Comparison of ENCODE assay signal across 15 cellular contexts in the genomic region with DNA sequence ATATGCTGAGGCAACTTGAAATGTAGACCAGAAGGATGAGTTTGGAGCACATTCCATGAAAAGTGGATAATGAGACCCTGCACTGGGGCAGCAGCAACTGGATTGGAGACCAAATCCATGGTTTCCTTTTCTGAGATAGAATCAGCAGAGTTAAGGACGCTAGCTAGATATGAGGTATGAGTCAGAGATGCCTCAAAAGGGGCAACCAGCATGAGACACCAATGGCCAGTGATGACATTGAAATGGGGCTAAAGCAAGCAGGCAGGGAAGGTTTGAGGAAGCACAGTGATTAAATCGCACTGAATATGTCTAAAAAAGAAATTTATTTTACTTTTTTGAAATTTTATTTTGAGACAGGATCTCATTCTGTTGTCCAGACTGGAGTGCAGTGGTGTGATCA.
"Had no signal": no experiment of that assay in that cellular context is flagged by ENCODE, and none has a peak within 500 bp of the region (broad histone marks: within the 10 kb centered on the region; RNA-seq: fewer than 3 reads in every experiment).

No MANE protein-coding gene starts in this region.

- H3K4me1 ChIP-seq: spleen, tibial artery had no signal

- FAIRE-seq: endometrium, TTC549 had no signal

- H3K27me3 ChIP-seq: spleen, tibial artery had no signal

- H3K9me3 ChIP-seq: spleen, tibial artery had no signal

- ATAC-seq: esophagus mucosa; sciatic nerve; stimulated activated memory B cell treated with anti-CD40 and anti-IgM and Interleukin-4, amounts not matched to agents 10 μg/mL and 1 μg/mL and 100 μg/mL, for 72 hours; T-helper 17 cell had no signal

- DNase-seq: activated CD4-positive, alpha-beta T cell treated with anti-CD3 and anti-CD28 coated beads, Interleukin-2, amount 50 U/mL, for 1 hour; activated effector memory CD4-positive, alpha-beta T cell treated with Interleukin-2 at 50 U/mL for 16 hours; activated T-cell treated with anti-CD3 and anti-CD28 coated beads, Interleukin-2, amount 50 U/mL, for 1 hour; amniotic stem cell; immature natural killer cell; nephron progenitor cell; spleen; stimulated activated CD4-positive, alpha-beta T cell treated with anti-CD3 and anti-CD28 coated beads, Interleukin-1b, Interleukin-23, amount 100 ng/mL, for 48 hours; T-helper 17 cell; tibial artery had no signal

- H3K27ac ChIP-seq: spleen, tibial artery had no signal

- H3K36me3 ChIP-seq: spleen, tibial artery had no signal

- H3K4me3 ChIP-seq: spleen, tibial artery had no signal
